ENCODE assay signal across 11 cellular contexts in genomic region chr7:121398246-121398645, GRCh38. TPM values are rescaled to one million over a fixed set of nuclear protein-coding genes. Genes with fewer than 3 reads are reported as not detected.
DNase-seq lines count a peak whose midpoint lies in the region; ATAC-seq and TF ChIP-seq lines count a peak whose summit lies in the region.
"Had no signal": no experiment of that assay in that cellular context is flagged by ENCODE, and none has a peak within 500 bp of the region (broad histone marks: within the 10 kb centered on the region; RNA-seq: fewer than 3 reads in every experiment).

No MANE protein-coding gene starts in this region.

- TF ChIP-seq CTCF in left ventricle myocardium inferior (IDR thresholded peaks at IDR 0.05; ENCODE audit: borderline replicate concordance) (peak; percentile 36), PC-9 (conservative IDR thresholded peaks at IDR 0.05) (no peak), type B pancreatic cell (conservative IDR thresholded peaks at IDR 0.05) (peak; percentile 40), suprapubic skin (IDR thresholded peaks at IDR 0.05) (no peak)

- POLR2A ChIA-PET in PC-9 (lab: Charles Lee; ENCODE audit: unreplicated experiment), result no interaction called here

- H3K9me2 ChIP-seq in PC-9 (ENCODE audit: insufficient read depth), result no peaks in the 10 kb centered on the region

- H2AFZ ChIP-seq in PC-9, result 0 out of 2 replicates have a peak overlapping the region, but pooled peaks have one; percentile 3

- 85% methylated on average over 5 of the region's 5 CpGs for WGBS in suprapubic skin

- no peak for ATAC-seq in Right ventricle myocardium inferior
- ATAC-seq: activated T-cell treated with anti-CD3 and anti-CD28 coated beads, Interleukin-2, amount 50 U/mL, for 72 hours had no signal

- no peak for DNase-seq in left ventricle myocardium inferior
- no peak for DNase-seq in Right ventricle myocardium inferior (ENCODE audit: missing footprints)
- DNase-seq in PC-9, result no peak
- peak in 26 of 42 donors; percentile 6 to 57 (median 20) for DNase-seq in head of caudate nucleus
- DNase-seq in type B pancreatic cell (ENCODE audit: extremely low spot score, unreplicated experiment), result no peak
- no peak for DNase-seq in islet precursor cell
- no peak for DNase-seq in suprapubic skin (ENCODE audit: low spot score in 2 of 2)
- no peak for DNase-seq in NCI-H1105 (lab: John Stamatoyannopoulos, UW)
- DNase-seq: activated T-cell treated with anti-CD3 and anti-CD28 coated beads, Interleukin-2, amount 50 U/mL, for 72 hours had no signal

- peaks cover 9% of the 10 kb centered on the region for H3K4me1 Mint-ChIP-seq in type B pancreatic cell (ENCODE audit: unreplicated experiment)

- TF ChIP-seq EP300 in suprapubic skin (IDR thresholded peaks at IDR 0.05), result no peak

- H3K4me1 ChIP-seq in left ventricle myocardium inferior, result peaks cover 32% of the 10 kb centered on the region
- peaks cover 22% of the 10 kb centered on the region for H3K4me1 ChIP-seq in PC-9 (replicated peaks; ENCODE audit: insufficient read depth)
- H3K4me1 ChIP-seq in suprapubic skin, result peaks cover 26% of the 10 kb centered on the region

- intact Hi-C loops in left ventricle myocardium inferior (cut with micrococcal nuclease), result no loop called here
- intact Hi-C loops in Right ventricle myocardium inferior (cut with DNase I), result no loop called here
- intact Hi-C loops in PC-9 (cut with micrococcal nuclease; ENCODE audit: unreplicated experiment), result no loop called here
- intact Hi-C loops in head of caudate nucleus (cut with DNase I), result no loop called here

- no peak overlapping the region for H3K27ac Mint-ChIP-seq in type B pancreatic cell
- H3K27ac Mint-ChIP-seq: activated T-cell treated with anti-CD3 and anti-CD28 coated beads, Interleukin-2, amount 50 U/mL, for 72 hours; stimulated activated naive CD8-positive, alpha-beta T cell treated with anti-CD3 and anti-CD28 coated beads, Interleukin-15, Interleukin-2, amounts not matched to agents 100 ng/mL and 50 ng/mL, for 24 hours had no signal

- CTCF ChIA-PET in PC-9 (lab: Charles Lee), result no interaction called here

- H4K20me1 ChIP-seq in PC-9 (ENCODE audit: insufficient read depth), result no peaks in the 10 kb centered on the region; the same call in 1 of the 2 replicates

- TF ChIP-seq POLR2A in suprapubic skin (IDR thresholded peaks at IDR 0.05), result no peak

- peak overlapping the region; percentile 89 for H3K27ac ChIP-seq in left ventricle myocardium inferior (replicated peaks)
- no peak overlapping the region for H3K27ac ChIP-seq in PC-9
- no peak overlapping the region for H3K27ac ChIP-seq in suprapubic skin
- H3K27ac ChIP-seq: BLaER1 treated with 17β-estradiol and CSF1 and Interleukin-3, amounts not matched to agents 10 nM and 100 nM had no signal

- H3K36me3 ChIP-seq in left ventricle myocardium inferior, result no peaks in the 10 kb centered on the region
- peaks cover 6% of the 10 kb centered on the region; the same call in 1 of the 2 replicates for H3K36me3 ChIP-seq in PC-9 (ENCODE audit: low read depth)
- H3K36me3 ChIP-seq in suprapubic skin, result no peaks in the 10 kb centered on the region

- BruUV-seq in PC-9 (replicated peaks; lab: Mats Ljungman, UMichigan), result no TSS peak

- peaks cover 4% of the 10 kb centered on the region; the same call in 1 of the 2 replicates for H3F3A ChIP-seq in PC-9 (ENCODE audit: insufficient read depth, low read depth)

- H3K36me3 Mint-ChIP-seq in type B pancreatic cell, result peaks cover 6% of the 10 kb centered on the region

- no peak overlapping the region for H3K4me2 ChIP-seq in PC-9

- no peaks in the 10 kb centered on the region for H3K27me3 Mint-ChIP-seq in type B pancreatic cell
- H3K27me3 Mint-ChIP-seq: stimulated activated naive CD8-positive, alpha-beta T cell treated with anti-CD3 and anti-CD28 coated beads, Interleukin-15, Interleukin-2, amounts not matched to agents 100 ng/mL and 50 ng/mL, for 24 hours had no signal

- H3K4me3 Mint-ChIP-seq in type B pancreatic cell, result peak overlapping the region; percentile 24
- H3K4me3 Mint-ChIP-seq: activated T-cell treated with anti-CD3 and anti-CD28 coated beads, Interleukin-2, amount 50 U/mL, for 72 hours; stimulated activated naive CD8-positive, alpha-beta T cell treated with anti-CD3 and anti-CD28 coated beads, Interleukin-15, Interleukin-2, amounts not matched to agents 100 ng/mL and 50 ng/mL, for 24 hours had no signal

- peaks cover 25% of the 10 kb centered on the region for H3K79me2 ChIP-seq in PC-9 (ENCODE audit: low read depth)

- no peaks in the 10 kb centered on the region for H3K9me3 ChIP-seq in left ventricle myocardium inferior (replicated peaks)
- no peaks in the 10 kb centered on the region for H3K9me3 ChIP-seq in PC-9 (ENCODE audit: insufficient read depth, low read depth)
- no peaks in the 10 kb centered on the region for H3K9me3 ChIP-seq in suprapubic skin

- no peaks in the 10 kb centered on the region for H3K9me3 Mint-ChIP-seq in type B pancreatic cell
- H3K9me3 Mint-ChIP-seq: activated T-cell treated with anti-CD3 and anti-CD28 coated beads, Interleukin-2, amount 50 U/mL, for 72 hours; stimulated activated naive CD8-positive, alpha-beta T cell treated with anti-CD3 and anti-CD28 coated beads, Interleukin-15, Interleukin-2, amounts not matched to agents 100 ng/mL and 50 ng/mL, for 24 hours had no signal

- H3K27me3 ChIP-seq in left ventricle myocardium inferior (ENCODE audit: low read depth) (no peaks in the 10 kb centered on the region), PC-9 (ENCODE audit: insufficient read depth, low read depth) (no peaks in the 10 kb centered on the region), suprapubic skin (no peaks in the 10 kb centered on the region)
- H3K27me3 ChIP-seq: BLaER1 treated with 17β-estradiol and CSF1 and Interleukin-3, amounts not matched to agents 10 nM and 100 nM had no signal

- H3K4me3 ChIP-seq in left ventricle myocardium inferior (no peak overlapping the region), PC-9 (no peak overlapping the region), suprapubic skin (no peak overlapping the region)
- H3K4me3 ChIP-seq: BLaER1 treated with 17β-estradiol and CSF1 and Interleukin-3, amounts not matched to agents 10 nM and 100 nM had no signal

RNA-seq across cellular contexts. Expression of gene FAM3C, which starts 2.1 kb away (rescaled TPM):
- total RNA-seq in left ventricle myocardium inferior (46.2 TPM), Right ventricle myocardium inferior (40.2 TPM), PC-9 (2021) (117 and 134 TPM in 2 replicates), type B pancreatic cell (ENCODE audit: low replicate concordance) (73.9 and 146 TPM in 2 replicates), suprapubic skin (10 to 100 TPM; 31.8 to 39.1 (median 35.9) TPM)

Comparison
In these comparisons a context has a peak if more than half of its experiments do, and no peak if none do; other contexts are left out.
1. DNase-seq: peak in head of caudate nucleus (26 of 42); none in left ventricle myocardium inferior (single experiment), Right ventricle myocardium inferior (single experiment), PC-9 (0 of 2), type B pancreatic cell (single experiment), islet precursor cell (single experiment), suprapubic skin (0 of 2) and NCI-H1105 (single experiment).
2. CTCF ChIP-seq: peak in left ventricle myocardium inferior (single experiment) and type B pancreatic cell (single experiment); none in PC-9 (single experiment) and suprapubic skin (0 of 2).